Comparison of ENCODE assay signal across 8 cellular contexts in the genomic region with DNA sequence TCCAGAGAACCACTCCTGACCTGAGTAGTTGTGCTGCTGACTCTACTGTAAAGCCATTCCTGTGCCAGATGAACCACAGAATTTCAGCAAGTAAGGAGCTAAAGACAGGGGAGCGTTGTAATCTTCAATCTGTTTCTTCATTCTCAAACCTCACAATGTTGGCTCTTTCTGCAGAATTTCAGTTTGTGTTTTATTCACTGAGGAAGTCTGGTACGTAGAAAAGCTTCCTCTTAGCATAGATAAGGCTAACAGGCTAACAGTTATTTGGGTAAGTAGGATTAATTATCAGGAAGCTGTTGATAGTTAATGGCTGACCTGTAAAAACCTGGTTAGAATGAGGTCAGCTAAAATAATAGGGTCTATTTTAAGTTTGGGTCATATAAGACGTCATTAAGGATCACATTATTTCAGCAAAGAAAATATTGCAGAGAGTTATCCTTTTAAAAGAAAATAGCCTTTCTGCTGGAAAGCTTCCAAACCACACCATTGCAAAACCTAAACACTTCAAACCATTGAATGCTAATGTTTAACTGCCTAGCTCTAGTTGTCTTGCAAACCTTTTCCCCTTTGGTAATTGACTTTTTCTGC. TPM values are rescaled to one million over a fixed set of nuclear protein-coding genes. Genes with fewer than 3 reads are reported as not detected.
A peak's percentile ranks its signal among the peaks of the same experiment; 100 is the strongest.
DNase-seq lines count a peak whose midpoint lies in the region; ATAC-seq and TF ChIP-seq lines count a peak whose summit lies in the region.

No MANE protein-coding gene starts in this region.

- peaks cover 11% of the 10 kb centered on the region for H3K27me3 Mint-ChIP-seq in T-helper 17 cell

- no peak overlapping the region for H3K4me3 ChIP-seq in epithelial cell of proximal tubule (ENCODE audit: low read depth, low read length)
- H3K4me3 ChIP-seq in skeletal muscle tissue (ENCODE audit: low read length in 3 of 3), result no peak overlapping the region

- H3K9me3 ChIP-seq in skeletal muscle tissue (ENCODE audit: control insufficient read depth in 3 of 3, low read length in 3 of 3) (no peaks in the 10 kb centered on the region), T-helper 17 cell (ENCODE audit: control insufficient read depth, low read length, poor library complexity, severe bottlenecking) (no peaks in the 10 kb centered on the region)

- H3K27ac ChIP-seq in skeletal muscle tissue (ENCODE audit: low read depth, low read length), result peak overlapping the region; percentile 2

- peak; percentile 16 for DNase-seq in AG08396 (ENCODE audit: low spot score)
- peak; percentile 68 for DNase-seq in NCI-H2029 treated with DMSO at 0.1 percent for 48 hours (lab: John Stamatoyannopoulos, UW)
- DNase-seq in epithelial cell of proximal tubule (ENCODE audit: low read depth), result peak; percentile 80
- no peak for DNase-seq in stimulated activated naive CD4-positive, alpha-beta T cell (lab: John Stamatoyannopoulos, UW)
- DNase-seq in T-helper 1 cell, result no peak
- DNase-seq in T-helper 17 cell, result no peak

- H3K27me3 ChIP-seq in skeletal muscle tissue (ENCODE audit: control insufficient read depth in 3 of 3, insufficient read depth in 3 of 3, low read length in 3 of 3), result no peaks in the 10 kb centered on the region

- H3K9ac ChIP-seq in skeletal muscle tissue (ENCODE audit: low read depth in 1 of 3, low read length in 3 of 3), result no peak overlapping the region

- H3K4me3 Mint-ChIP-seq in T-helper 17 cell, result no peak overlapping the region

- no peak overlapping the region for H3K27ac Mint-ChIP-seq in T-helper 17 cell

- ATAC-seq in GM21619 (IDR thresholded peaks at IDR 0.05; ENCODE audit: unreplicated experiment) (peak; percentile 72), T-helper 17 cell (no peak)

- H3K36me3 Mint-ChIP-seq in T-helper 17 cell (ENCODE audit: low read depth), result no peaks in the 10 kb centered on the region

- H3K4me1 Mint-ChIP-seq in T-helper 17 cell, result no peaks in the 10 kb centered on the region

- no peaks in the 10 kb centered on the region for H3K36me3 ChIP-seq in skeletal muscle tissue (ENCODE audit: control insufficient read depth in 3 of 3, insufficient read depth in 3 of 3, low read length in 3 of 3)

- no peak for TF ChIP-seq CTCF in epithelial cell of proximal tubule (conservative IDR thresholded peaks at IDR 0.05; ENCODE audit: low read depth, low read length)

- peaks cover 3 to 7% (median 6%) of the 10 kb centered on the region in 3 donors for H3K4me1 ChIP-seq in skeletal muscle tissue (ENCODE audit: control insufficient read depth in 3 of 3, insufficient read depth in 3 of 3, low read length in 3 of 3)

RNA-seq across cellular contexts. Expression of a gene that starts 14.1 kb away (rescaled TPM):
- total RNA-seq in epithelial cell of proximal tubule (0.63 and 1.2 TPM in 2 replicates), skeletal muscle tissue (28.2 TPM), T-helper 17 cell (1 to 10 TPM; 5.8 to 6.2 TPM)

Comparison
In these comparisons a context has a peak if more than half of its experiments do, and no peak if none do; other contexts are left out.
1. DNase-seq: peak in AG08396 (single experiment), NCI-H2029 treated with DMSO at 0.1 percent for 48 hours (single experiment) and epithelial cell of proximal tubule (single experiment); none in stimulated activated naive CD4-positive, alpha-beta T cell (0 of 6), T-helper 1 cell (0 of 5) and T-helper 17 cell (0 of 3).